Comparison of ENCODE assay signal across 32 cellular contexts in the genomic region with DNA sequence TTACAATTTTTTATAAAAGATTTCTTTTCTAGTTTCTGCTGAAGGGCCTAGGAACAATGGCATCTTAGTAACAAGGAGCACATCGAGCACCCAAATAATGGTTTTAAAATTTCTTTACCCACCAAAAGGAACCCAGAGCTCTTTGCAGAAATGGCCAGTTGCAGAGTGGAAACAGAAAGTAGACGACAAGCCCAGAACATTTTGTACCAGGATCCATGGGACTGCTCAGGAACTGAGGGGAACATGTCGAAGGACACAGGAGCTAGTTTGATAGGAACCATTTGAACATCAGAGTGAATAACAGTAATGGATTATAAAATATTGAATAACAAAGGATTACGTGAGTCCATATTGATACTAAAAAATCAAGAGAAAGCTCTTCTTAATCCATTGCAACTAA.
"Had no signal": no experiment of that assay in that cellular context is flagged by ENCODE, and none has a peak within 500 bp of the region (broad histone marks: within the 10 kb centered on the region; RNA-seq: fewer than 3 reads in every experiment).

No MANE protein-coding gene starts in this region.

- H3K4me3 Mint-ChIP-seq: activated B cell treated with CpG ODN at 0.5 μM for 24 hours; activated CD8-positive, alpha-beta T cell treated with anti-CD3 and anti-CD28 coated beads for 36 hours; activated naive CD4-positive, alpha-beta T cell treated with anti-CD3 and anti-CD28 coated beads for 36 hours; activated naive CD8-positive, alpha-beta T cell treated with anti-CD3 and anti-CD28 coated beads for 36 hours; activated naive CD8-positive, alpha-beta T cell treated with anti-CD3 and anti-CD28 coated beads, Interleukin-2, amount 50 U/mL, for 24 hours; activated T-cell treated with anti-CD3 and anti-CD28 coated beads, Interleukin-2, amount 50 U/mL, for 4 hours; activated T-helper 1 cell treated with anti-CD3 and anti-CD28 coated beads, Interleukin-12 subunit alpha, Interleukin-12 subunit beta, Interleukin-2, Interleukin-4 antibody, amounts not matched to agents 30 ng/mL and 10 ng/mL and 1 ng/mL, durations not matched to agents 14 hours and 24 hours and 36 hours had no signal

- H3K9me3 ChIP-seq: ascending aorta, esophagus muscularis mucosa, gastrocnemius medialis had no signal

- H3K27ac Mint-ChIP-seq: activated B cell treated with CpG ODN at 0.5 μM for 24 hours; activated CD8-positive, alpha-beta T cell treated with anti-CD3 and anti-CD28 coated beads for 36 hours; activated naive CD4-positive, alpha-beta T cell treated with anti-CD3 and anti-CD28 coated beads for 36 hours; activated naive CD4-positive, alpha-beta T cell treated with anti-CD3 and anti-CD28 coated beads, Interleukin-2, amount 50 U/mL, for 24 hours; activated naive CD8-positive, alpha-beta T cell treated with anti-CD3 and anti-CD28 coated beads for 36 hours; activated naive CD8-positive, alpha-beta T cell treated with anti-CD3 and anti-CD28 coated beads, Interleukin-2, amount 50 U/mL, for 24 hours; activated T-helper 2 cell treated with anti-CD3 and anti-CD28 coated beads, Interferon-gamma antibody, Interleukin-2, Interleukin-4, amounts not matched to agents 10 μg/mL and 5 μg/mL and 100 μg/mL, durations not matched to agents 14 hours and 24 hours and 36 hours had no signal

- H3K36me3 Mint-ChIP-seq: activated naive CD8-positive, alpha-beta T cell treated with anti-CD3 and anti-CD28 coated beads for 36 hours had no signal

- FAIRE-seq: bronchial epithelial cell, colon, TTC549 had no signal

- H3K9me3 Mint-ChIP-seq: activated B cell treated with CpG ODN at 0.5 μM for 24 hours; activated CD8-positive, alpha-beta T cell treated with anti-CD3 and anti-CD28 coated beads for 36 hours; activated naive CD4-positive, alpha-beta T cell treated with anti-CD3 and anti-CD28 coated beads for 36 hours; activated naive CD4-positive, alpha-beta T cell treated with anti-CD3 and anti-CD28 coated beads, Interleukin-2, amount 50 U/mL, for 24 hours; activated naive CD8-positive, alpha-beta T cell treated with anti-CD3 and anti-CD28 coated beads for 36 hours; activated naive CD8-positive, alpha-beta T cell treated with anti-CD3 and anti-CD28 coated beads, Interleukin-2, amount 50 U/mL, for 24 hours; activated T-cell treated with anti-CD3 and anti-CD28 coated beads, Interleukin-2, amount 50 U/mL, for 4 hours; activated T-helper 1 cell treated with anti-CD3 and anti-CD28 coated beads, Interleukin-12 subunit alpha, Interleukin-12 subunit beta, Interleukin-2, Interleukin-4 antibody, amounts not matched to agents 30 ng/mL and 10 ng/mL and 1 ng/mL, durations not matched to agents 14 hours and 24 hours and 36 hours; activated T-helper 2 cell treated with anti-CD3 and anti-CD28 coated beads, Interferon-gamma antibody, Interleukin-2, Interleukin-4, amounts not matched to agents 10 μg/mL and 5 μg/mL and 100 μg/mL, durations not matched to agents 14 hours and 24 hours and 36 hours; central memory CD8-positive, alpha-beta T cell; effector memory CD8-positive, alpha-beta T cell had no signal

- H3K27ac ChIP-seq: ascending aorta, brain microvascular endothelial cell, esophagus muscularis mucosa, foreskin keratinocyte, gastrocnemius medialis, VCaP had no signal

- H3K27me3 ChIP-seq: ascending aorta, brain microvascular endothelial cell, esophagus muscularis mucosa, foreskin keratinocyte, gastrocnemius medialis had no signal

- H3K36me3 ChIP-seq: ascending aorta, brain microvascular endothelial cell, esophagus muscularis mucosa, gastrocnemius medialis had no signal

- DNase-seq: activated B cell treated with CpG ODN at 0.5 μM for 24 hours; activated CD4-positive, alpha-beta T cell treated with anti-CD3 and anti-CD28 coated beads for 48 hours; activated CD4-positive, alpha-beta T cell treated with anti-CD3 and anti-CD28 coated beads, Interleukin-2, amount 50 U/mL, for 1 hour; activated CD4-positive, alpha-beta T cell treated with anti-CD3 and anti-CD28 coated beads, Interleukin-2, amount 50 U/mL, for 48 hours; activated CD8-positive, alpha-beta memory T cell treated with anti-CD3 and anti-CD28 coated beads for 24 hours; activated CD8-positive, alpha-beta T cell treated with anti-CD3 and anti-CD28 coated beads for 36 hours; activated effector memory CD4-positive, alpha-beta T cell treated with anti-CD3 and anti-CD28 coated beads, Interleukin-2, amount 50 U/mL, for 16 hours; activated naive CD4-positive, alpha-beta T cell treated with anti-CD3 and anti-CD28 coated beads for 36 hours; activated naive CD8-positive, alpha-beta T cell treated with anti-CD3 and anti-CD28 coated beads for 36 hours; activated naive CD8-positive, alpha-beta T cell treated with anti-CD3 and anti-CD28 coated beads, Interleukin-2, amount 50 U/mL, for 24 hours; activated T-cell treated with anti-CD3 and anti-CD28 coated beads, Interleukin-2, amount 50 U/mL, for 4 hours; brain microvascular endothelial cell; cortex of kidney; dermis blood vessel endothelial cell; effector CD4-positive, alpha-beta T cell; effector memory CD8-positive, alpha-beta T cell; erythroblast; foreskin keratinocyte; gastrocnemius medialis; glutamatergic neuron; T-helper 2 cell had no signal

- ATAC-seq: activated CD4-positive, CD25-positive, alpha-beta regulatory T cell treated with anti-CD3 and anti-CD28 coated beads, Interleukin-2, amount 50 U/mL, for 24 hours; activated CD8-positive, alpha-beta T cell treated with anti-CD3 and anti-CD28 coated beads for 36 hours; activated naive CD8-positive, alpha-beta T cell treated with anti-CD3 and anti-CD28 coated beads, Interleukin-2, amount 50 U/mL, for 24 hours; activated T-cell treated with anti-CD3 and anti-CD28 coated beads, Interleukin-2, amount 50 U/mL, for 4 hours; effector memory CD8-positive, alpha-beta T cell; foreskin keratinocyte; gastrocnemius medialis had no signal

- H3K4me3 ChIP-seq: ascending aorta, esophagus muscularis mucosa, gastrocnemius medialis had no signal

- H3K27me3 Mint-ChIP-seq: activated B cell treated with CpG ODN at 0.5 μM for 24 hours; activated CD8-positive, alpha-beta T cell treated with anti-CD3 and anti-CD28 coated beads for 36 hours; activated naive CD4-positive, alpha-beta T cell treated with anti-CD3 and anti-CD28 coated beads, Interleukin-2, amount 50 U/mL, for 24 hours; activated naive CD8-positive, alpha-beta T cell treated with anti-CD3 and anti-CD28 coated beads for 36 hours; activated naive CD8-positive, alpha-beta T cell treated with anti-CD3 and anti-CD28 coated beads, Interleukin-2, amount 50 U/mL, for 24 hours; central memory CD8-positive, alpha-beta T cell; effector memory CD8-positive, alpha-beta T cell had no signal
